ENCODE assay signal across 9 cellular contexts in the genomic region with DNA sequence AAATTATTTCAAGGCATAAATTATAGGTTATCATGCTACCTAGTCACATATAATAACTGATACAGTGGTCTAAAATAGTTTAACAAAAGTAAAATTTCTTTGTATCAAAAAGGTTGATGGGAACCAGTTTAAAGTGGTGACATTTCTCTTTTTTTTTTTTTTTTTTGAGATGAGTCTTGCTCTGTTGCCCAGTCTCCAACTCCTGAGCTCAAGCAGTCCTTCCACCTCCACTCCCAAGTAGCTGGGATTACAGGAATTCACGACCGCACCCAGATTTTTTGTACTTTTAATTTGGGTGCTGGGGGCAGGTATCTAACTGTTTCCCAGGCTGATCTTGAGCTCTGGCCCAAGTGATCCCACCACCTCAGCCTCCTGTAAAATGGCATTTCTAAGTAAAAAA. TPM values are rescaled to one million over a fixed set of nuclear protein-coding genes. Genes with fewer than 3 reads are reported as not detected.
DNase-seq lines count a peak whose midpoint lies in the region; ATAC-seq and TF ChIP-seq lines count a peak whose summit lies in the region.
"Had no signal": no experiment of that assay in that cellular context is flagged by ENCODE, and none has a peak within 500 bp of the region (broad histone marks: within the 10 kb centered on the region; RNA-seq: fewer than 3 reads in every experiment).

No MANE protein-coding gene starts in this region.

- H3K9me3 Mint-ChIP-seq in Caco-2 (ENCODE audit: unreplicated experiment) (no peaks in the 10 kb centered on the region), endothelial cell (ENCODE audit: unreplicated experiment) (no peaks in the 10 kb centered on the region)

- peak overlapping the region; percentile 82 for H3K27ac ChIP-seq in PC-3 (ENCODE audit: low read length)
- H3K27ac ChIP-seq in trophoblast cell (ENCODE audit: low read depth, low read length), result no peak overlapping the region

- no peak overlapping the region for H3K18ac ChIP-seq in trophoblast cell (ENCODE audit: low read length)

- peaks cover 5% of the 10 kb centered on the region for H3K79me1 ChIP-seq in trophoblast cell (ENCODE audit: low read length)

- H4K12ac ChIP-seq in trophoblast cell (ENCODE audit: low read depth, low read length), result no peak overlapping the region

- ATAC-seq in PC-3 (no peak), GM21737 (IDR thresholded peaks at IDR 0.05; ENCODE audit: unreplicated experiment) (no peak)

- no peak overlapping the region for H2AK5ac ChIP-seq in trophoblast cell (ENCODE audit: low read length)

- H2AFZ ChIP-seq in PC-3 (ENCODE audit: low read length) (peak overlapping the region; percentile 77), trophoblast cell (ENCODE audit: insufficient read depth, low read length, poor library complexity) (no peak overlapping the region)

- POLR2A ChIA-PET in Caco-2 (lab: Charles Lee) (interaction anchor here (0.6 to 0.7 kb wide), 2 partner anchors 34 to 1117 kb away, joined by 4 read pairs; no protein-coding TSS in a partner anchor), PC-3 (lab: Charles Lee; ENCODE audit: unreplicated experiment) (interaction anchor here (0.6 kb wide), 1 partner anchor 77 kb away, joined by 19 read pairs; no protein-coding TSS in a partner anchor)

- H3K9me3 ChIP-seq in Caco-2 (no peaks in the 10 kb centered on the region), PC-3 (ENCODE audit: low read length) (no peaks in the 10 kb centered on the region), trophoblast cell (ENCODE audit: insufficient read depth, low read depth, low read length) (no peaks in the 10 kb centered on the region)

- no peaks in the 10 kb centered on the region for H3K4me1 Mint-ChIP-seq in Caco-2 (ENCODE audit: low read depth, unreplicated experiment)
- peaks cover 15% of the 10 kb centered on the region for H3K4me1 Mint-ChIP-seq in endothelial cell (ENCODE audit: unreplicated experiment)

- H2BK120ac ChIP-seq in trophoblast cell (ENCODE audit: insufficient read depth, low read length, poor library complexity), result no peak overlapping the region

- H3K4me3 Mint-ChIP-seq in Caco-2 (ENCODE audit: unreplicated experiment) (peak overlapping the region; percentile 74), endothelial cell (ENCODE audit: unreplicated experiment) (peak overlapping the region; percentile 84)

- H3K36me3 Mint-ChIP-seq in Caco-2 (ENCODE audit: insufficient read depth, unreplicated experiment), result no peaks in the 10 kb centered on the region
- H3K36me3 Mint-ChIP-seq in endothelial cell (ENCODE audit: low read depth, unreplicated experiment), result no peaks in the 10 kb centered on the region

- DNase-seq in Caco-2 (no peak), PC-3 (no peak), endothelial cell (ENCODE audit: low spot score) (no peak), trophoblast cell (no peak), G401 (ENCODE audit: low spot score) (no peak), NCI-H2196 treated with DMSO at 0.1 percent for 48 hours (lab: John Stamatoyannopoulos, UW; ENCODE audit: unreplicated experiment) (no peak), NCI-H1694 treated with DMSO at 0.1 percent for 48 hours (lab: John Stamatoyannopoulos, UW) (no peak)
- DNase-seq: activated CD4-positive, alpha-beta T cell treated with anti-CD3 and anti-CD28 coated beads, Interleukin-2, amount 50 U/mL, for 1 hour had no signal

- peaks cover 24% of the 10 kb centered on the region for H3K79me2 ChIP-seq in PC-3 (ENCODE audit: low read length)
- peaks cover 4% of the 10 kb centered on the region for H3K79me2 ChIP-seq in trophoblast cell (ENCODE audit: control insufficient read depth, insufficient read depth, low read length, poor library complexity)

- WGBS in trophoblast cell (ENCODE audit: extremely low coverage, insufficient coverage, insufficient read length), result no CpG with 5 or more reads among the region's 2 CpGs

- H2BK5ac ChIP-seq in trophoblast cell (ENCODE audit: low read depth, low read length, poor library complexity), result no peak overlapping the region

- no peaks in the 10 kb centered on the region for H3K36me3 ChIP-seq in Caco-2 (ENCODE audit: control insufficient read depth, insufficient read depth, low read length)
- H3K36me3 ChIP-seq in PC-3 (ENCODE audit: low read depth, low read length), result no peaks in the 10 kb centered on the region
- H3K36me3 ChIP-seq in trophoblast cell (ENCODE audit: control insufficient read depth in 1 of 2, insufficient read depth in 2 of 2, low read length in 2 of 2), result no peaks in the 10 kb centered on the region

- no peaks in the 10 kb centered on the region for H4K20me1 ChIP-seq in PC-3 (ENCODE audit: low read length)

- no peak overlapping the region for H3K4ac ChIP-seq in trophoblast cell (ENCODE audit: low read depth, low read length)

- H3K27me3 Mint-ChIP-seq in Caco-2 (ENCODE audit: insufficient read depth, unreplicated experiment), result peaks cover 4% of the 10 kb centered on the region
- no peaks in the 10 kb centered on the region for H3K27me3 Mint-ChIP-seq in endothelial cell (ENCODE audit: unreplicated experiment)

- no peak overlapping the region for H3K14ac ChIP-seq in trophoblast cell (ENCODE audit: low read length)

- no TSS peak for BruUV-seq in Caco-2 (replicated peaks; lab: Mats Ljungman, UMichigan)
- BruUV-seq in PC-3 (replicated peaks; lab: Mats Ljungman, UMichigan), result no TSS peak

- H2BK12ac ChIP-seq in trophoblast cell (ENCODE audit: low read length), result no peak overlapping the region

- H4K8ac ChIP-seq in trophoblast cell (ENCODE audit: low read depth, low read length), result no peak overlapping the region

- H3K4me3 ChIP-seq in Caco-2 (ENCODE audit: low read depth, low read length) (peak overlapping the region; percentile 77), PC-3 (ENCODE audit: low read length) (peak overlapping the region; percentile 75), trophoblast cell (ENCODE audit: low read depth, low read length) (no peak overlapping the region)

- H3K23ac ChIP-seq in trophoblast cell (ENCODE audit: low read length), result no peak overlapping the region

- H3K27me3 ChIP-seq in Caco-2 (replicated peaks; ENCODE audit: control insufficient read depth, insufficient read depth, low read length) (no peaks in the 10 kb centered on the region), PC-3 (ENCODE audit: low read length) (no peaks in the 10 kb centered on the region), trophoblast cell (ENCODE audit: insufficient read depth, low read length) (no peaks in the 10 kb centered on the region)

- intact Hi-C loops in Caco-2 (cut with micrococcal nuclease; ENCODE audit: unreplicated experiment) (no loop called here), PC-3 (cut with micrococcal nuclease) (loop anchor here (2.0 kb wide), 1 partner anchor 118 kb away; the partner anchor contains the start of gene RIF1)

- CTCF ChIA-PET in Caco-2 (lab: Charles Lee), result no interaction called here
- CTCF ChIA-PET in PC-3 (lab: Charles Lee), result interaction anchor here (0.7 kb wide), 1 partner anchor 30 kb away, joined by 9 read pairs; no protein-coding TSS in a partner anchor

- in situ Hi-C loops in G401 (cut with HindIII; ENCODE audit: low sequenced_read_pairs), result no loop called here

- no peak overlapping the region for H4K91ac ChIP-seq in trophoblast cell (ENCODE audit: low read depth, low read length)

- H3K9me2 ChIP-seq in PC-3 (replicated peaks; ENCODE audit: low read length), result no peaks in the 10 kb centered on the region

- H3K27ac Mint-ChIP-seq in Caco-2 (ENCODE audit: unreplicated experiment), result peak overlapping the region; percentile 63
- H3K27ac Mint-ChIP-seq in endothelial cell (ENCODE audit: unreplicated experiment), result no peak overlapping the region

- peak overlapping the region; percentile 80 for H3K9ac ChIP-seq in PC-3 (ENCODE audit: low read length)
- no peak overlapping the region for H3K9ac ChIP-seq in trophoblast cell (ENCODE audit: low read length)

- TF ChIP-seq CTCF in Caco-2 (IDR thresholded peaks at IDR 0.05; ENCODE audit: insufficient read depth in 1 of 2, low read depth in 1 of 2, low read length in 1 of 2, severe bottlenecking in 1 of 2, unreplicated experiment in 1 of 2) (no peak), PC-3 (conservative IDR thresholded peaks at IDR 0.05; ENCODE audit: low read depth, low read length) (no peak), endothelial cell (IDR thresholded peaks at IDR 0.05; ENCODE audit: unreplicated experiment) (no peak)

- H3F3A ChIP-seq in PC-3 (ENCODE audit: low read length, unreplicated experiment), result no peaks in the 10 kb centered on the region

- H3K4me2 ChIP-seq in PC-3 (ENCODE audit: low read length), result peak overlapping the region; percentile 80
- peak overlapping the region; percentile 65 for H3K4me2 ChIP-seq in trophoblast cell (ENCODE audit: low read length)

- H3K4me1 ChIP-seq in Caco-2, result no peaks in the 10 kb centered on the region
- peaks cover 15% of the 10 kb centered on the region for H3K4me1 ChIP-seq in PC-3 (ENCODE audit: insufficient read depth, low read length)
- H3K4me1 ChIP-seq in trophoblast cell (ENCODE audit: control insufficient read depth in 1 of 2, insufficient read depth in 2 of 2, low read length in 2 of 2), result no peaks in the 10 kb centered on the region

RNA-seq across cellular contexts. Expression of gene NMI, which starts 1.0 kb away (rescaled TPM):
- total RNA-seq in Caco-2 (2022) (5.1 and 5.4 TPM in 2 replicates), PC-3 (2014; rRNA removed) (9.9 and 19.4 TPM in 2 replicates), endothelial cell (ENCODE audit: unreplicated experiment) (10.0 TPM)
- 3.6 and 4.0 TPM in 2 replicates for polyA plus RNA-seq in trophoblast cell (2013)
- not detected in 2 replicates for total RNA-seq in G401 (2014; rRNA removed; shearing (Covaris generic))

RNA-seq across cellular contexts. Expression of gene RBM43, which starts 28.8 kb away (rescaled TPM):
- total RNA-seq in Caco-2 (2022) (1.4 and 1.6 TPM in 2 replicates), PC-3 (2014; rRNA removed) (2.5 and 2.6 TPM in 2 replicates), endothelial cell (ENCODE audit: unreplicated experiment) (5.7 TPM)
- 0.83 and 1.0 TPM in 2 replicates for polyA plus RNA-seq in trophoblast cell (2013)
- 3.5 and 5.2 TPM in 2 replicates for total RNA-seq in G401 (2014; rRNA removed; shearing (Covaris generic))
